In genomic region chr5:122726990-122727616, GRCh38 we compare ENCODE assay signal across 8 cellular contexts. TPM values are rescaled to one million over a fixed set of nuclear protein-coding genes. Genes with fewer than 3 reads are reported as not detected.
A peak's percentile ranks its signal among the peaks of the same experiment; 100 is the strongest.
DNase-seq lines count a peak whose midpoint lies in the region; ATAC-seq and TF ChIP-seq lines count a peak whose summit lies in the region.

No MANE protein-coding gene starts in this region.

- no peak for TF ChIP-seq CTCF in foreskin fibroblast (IDR thresholded peaks at IDR 0.05; ENCODE audit: low read depth, low read length)
- TF ChIP-seq CTCF in left ventricle myocardium inferior (IDR thresholded peaks at IDR 0.05; ENCODE audit: borderline replicate concordance), result no peak

- no peak overlapping the region for H3K27ac ChIP-seq in left ventricle myocardium inferior (replicated peaks)

- intact Hi-C loops in left ventricle myocardium inferior (cut with micrococcal nuclease) (no loop called here), posterior vena cava (cut with DNase I) (no loop called here)

- no peaks in the 10 kb centered on the region for H3K36me3 ChIP-seq in left ventricle myocardium inferior

- peak; percentile 32 for DNase-seq in GM04503 (ENCODE audit: low read depth)
- peak; percentile 56 to 82 for DNase-seq in foreskin fibroblast
- DNase-seq in left ventricle myocardium inferior, result no peak
- DNase-seq in posterior vena cava (ENCODE audit: low spot score), result no peak
- DNase-seq in AML-193 (lab: John Stamatoyannopoulos, UW), result no peak
- no peak for DNase-seq in stimulated activated CD8-positive, alpha-beta memory T cell treated with anti-CD3 and anti-CD28 coated beads, Interleukin-4, amount 100 ng/mL, for 48 hours

- H3K27me3 ChIP-seq in left ventricle myocardium inferior (ENCODE audit: low read depth), result no peaks in the 10 kb centered on the region

- no peak for TF ChIP-seq RAD21 in Ishikawa (IDR thresholded peaks at IDR 0.05; ENCODE audit: low read depth)

- H3K4me1 ChIP-seq in left ventricle myocardium inferior, result no peaks in the 10 kb centered on the region

- ATAC-seq in GM21825 (IDR thresholded peaks at IDR 0.05; ENCODE audit: unreplicated experiment), result peak; percentile 46

- no peak for TF ChIP-seq EP300 in Ishikawa (IDR thresholded peaks at IDR 0.05; ENCODE audit: borderline replicate concordance)

- H3K9me3 ChIP-seq in left ventricle myocardium inferior (replicated peaks), result no peaks in the 10 kb centered on the region

- no peak overlapping the region for H3K4me3 ChIP-seq in foreskin fibroblast (ENCODE audit: low read depth in 1 of 2, low read length in 2 of 2)
- no peak overlapping the region for H3K4me3 ChIP-seq in left ventricle myocardium inferior

TF ChIP-seq in Ishikawa, 13 proteins besides CTCF, POLR2A, EP300 and RAD21:
- TF ChIP-seq, protein P1, sequence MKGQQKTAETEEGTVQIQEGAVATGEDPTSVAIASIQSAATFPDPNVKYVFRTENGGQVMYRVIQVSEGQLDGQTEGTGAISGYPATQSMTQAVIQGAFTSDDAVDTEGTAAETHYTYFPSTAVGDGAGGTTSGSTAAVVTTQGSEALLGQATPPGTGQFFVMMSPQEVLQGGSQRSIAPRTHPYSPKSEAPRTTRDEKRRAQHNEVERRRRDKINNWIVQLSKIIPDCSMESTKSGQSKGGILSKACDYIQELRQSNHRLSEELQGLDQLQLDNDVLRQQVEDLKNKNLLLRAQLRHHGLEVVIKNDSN (IDR thresholded peaks at IDR 0.05), result no peak
- TF ChIP-seq TEAD4 (IDR thresholded peaks at IDR 0.05), result peak; percentile 62; the same call in 1 of the 2 replicates

RNA-seq across cellular contexts. Expression of gene SNX2, which starts 47.8 kb away (rescaled TPM):
- total RNA-seq in left ventricle myocardium inferior (37.0 TPM), posterior vena cava (10 to 100 TPM; 65.9 to 68.2 TPM)

Comparison
In these comparisons a context has a peak if more than half of its experiments do, and no peak if none do; other contexts are left out.
1. DNase-seq: peak in GM04503 (single experiment) and foreskin fibroblast (2 of 2); none in left ventricle myocardium inferior (single experiment), posterior vena cava (single experiment), AML-193 (0 of 2) and stimulated activated CD8-positive, alpha-beta memory T cell treated with anti-CD3 and anti-CD28 coated beads, Interleukin-4, amount 100 ng/mL, for 48 hours (single experiment).